ENCODE assay signal across 3 cellular contexts in genomic region chr1:184044603-184045376, GRCh38.
TF ChIP-seq lines count a peak whose summit lies in the region.

No MANE protein-coding gene starts in this region.

TF ChIP-seq in HEK293, 187 proteins besides CTCF, POLR2A, EP300 and RAD21:
- 0 out of 2 replicates have a peak, but pooled peaks have one; percentile 53 for TF ChIP-seq PRDM1 (tag by site-specific recombination; IDR thresholded peaks at IDR 0.05)
- no peak for TF ChIP-seq ZSCAN18 (tag by site-specific recombination; IDR thresholded peaks at IDR 0.05)

TF ChIP-seq in SK-N-SH treated with all-trans-retinoic acid at 6 μM for 48 hours, 23 proteins besides CTCF, POLR2A, EP300 and RAD21:
- TF ChIP-seq PPARA (CRISPR knock-in tag; IDR thresholded peaks at IDR 0.05; ENCODE audit: borderline replicate concordance): no peak
- 0 out of 2 replicates have a peak, but pooled peaks have one; percentile 1 for TF ChIP-seq TOX (CRISPR knock-in tag; IDR thresholded peaks at IDR 0.05; ENCODE audit: borderline replicate concordance)

TF ChIP-seq in H1, 55 proteins besides CTCF, POLR2A, EP300 and RAD21:
- TF ChIP-seq GTF2F1 (IDR thresholded peaks at IDR 0.05; ENCODE audit: borderline replicate concordance, low read depth, low read length): no peak
- TF ChIP-seq HDAC2 (IDR thresholded peaks at IDR 0.05; ENCODE audit: borderline replicate concordance in 1 of 2, low read depth in 2 of 2, low read length in 2 of 2): no peak
- no peak for TF ChIP-seq BRCA1 (IDR thresholded peaks at IDR 0.05; ENCODE audit: low read depth, low read length)
- no peak for TF ChIP-seq CTBP2 (IDR thresholded peaks at IDR 0.05; ENCODE audit: borderline replicate concordance, insufficient read depth, insufficient read length, low read length)
- no peak for TF ChIP-seq BCL11A (IDR thresholded peaks at IDR 0.05; ENCODE audit: low read depth in 2 of 2, low read length in 2 of 2)
- no peak for TF ChIP-seq ATF2 (IDR thresholded peaks at IDR 0.05; ENCODE audit: low read length)
- no peak for TF ChIP-seq MAFK (IDR thresholded peaks at IDR 0.05; ENCODE audit: low read depth, low read length)
- no peak for TF ChIP-seq TCF12 (IDR thresholded peaks at IDR 0.05; ENCODE audit: low read depth, low read length)
- TF ChIP-seq SIX5 (IDR thresholded peaks at IDR 0.05; ENCODE audit: low read depth, low read length): no peak
- TF ChIP-seq TBP (IDR thresholded peaks at IDR 0.05; ENCODE audit: low read depth, low read length): no peak
- TF ChIP-seq RXRA (IDR thresholded peaks at IDR 0.05; ENCODE audit: insufficient read depth, low read depth, low read length): no peak
- TF ChIP-seq CHD7 (IDR thresholded peaks at IDR 0.05; ENCODE audit: insufficient replicate concordance, low read length): no peak
- TF ChIP-seq GABPA (IDR thresholded peaks at IDR 0.05; ENCODE audit: borderline replicate concordance, insufficient read depth, low read length): no peak
- TF ChIP-seq ATF3 (IDR thresholded peaks at IDR 0.05; ENCODE audit: insufficient read depth, low read depth, low read length): no peak
TF ChIP-seq in H1: peak in this region for 0.
